Comparison of ENCODE assay signal across 8 cellular contexts in genomic region chr19:7488736-7489353, GRCh38. TPM values are rescaled to one million over a fixed set of nuclear protein-coding genes. Genes with fewer than 3 reads are reported as not detected.
A peak's percentile ranks its signal among the peaks of the same experiment; 100 is the strongest.
DNase-seq lines count a peak whose midpoint lies in the region; ATAC-seq and TF ChIP-seq lines count a peak whose summit lies in the region.

TSS of gene PEX11G (minus strand) at chr19:7489035. CDS start at chr19:7489010, 25 bp downstream.

- H3K79me2 ChIP-seq in OCI-LY1 (ENCODE audit: insufficient read depth, low read length) = no peaks in the 10 kb centered on the region

- no peak within 1 kb of the TSS for H3K27ac ChIP-seq in OCI-LY1 (ENCODE audit: low read depth, low read length, poor library complexity, severe bottlenecking)
- peak within 1 kb of the TSS; percentile 84 for H3K27ac ChIP-seq in muscle layer of colon (ENCODE audit: low read depth, low read length)

- peak within 1 kb of the TSS; percentile 68 for H3K4me2 ChIP-seq in OCI-LY1 (ENCODE audit: low read length)

- ATAC-seq in HG03558 (IDR thresholded peaks at IDR 0.05; ENCODE audit: extremely low read depth, unreplicated experiment) (peak; percentile 62), esophagus mucosa (peak; percentile 92), GM21717 (IDR thresholded peaks at IDR 0.05; ENCODE audit: unreplicated experiment) (no peak)
- peak; percentile 98 to 99 for ATAC-seq in activated T-cell treated with anti-CD3 and anti-CD28 coated beads, Interleukin-2, amount 50 U/mL, for 4 hours

- H3K4me3 ChIP-seq in OCI-LY1 (ENCODE audit: low read depth, low read length, poor library complexity, severe bottlenecking) (peak within 1 kb of the TSS; percentile 54), muscle layer of colon (ENCODE audit: low read depth in 1 of 2, low read length in 2 of 2) (peak within 1 kb of the TSS; percentile 73 to 78)

- no peaks in the 10 kb centered on the region for H3K27me3 Mint-ChIP-seq in activated T-cell treated with anti-CD3 and anti-CD28 coated beads, Interleukin-2, amount 50 U/mL, for 4 hours (ENCODE audit: low read depth)

- H3K27me3 ChIP-seq in OCI-LY1 (ENCODE audit: insufficient read depth, low read length) (no peaks in the 10 kb centered on the region; the same call in 1 of the 2 replicates), muscle layer of colon (ENCODE audit: control insufficient read depth in 1 of 2, insufficient read depth in 2 of 2, low read length in 2 of 2) (no peaks in the 10 kb centered on the region)

- no peak for TF ChIP-seq CTCF in OCI-LY1 (IDR thresholded peaks at IDR 0.05; ENCODE audit: low read length)

- H3K9ac ChIP-seq in OCI-LY1 (ENCODE audit: low read length) = peak within 1 kb of the TSS; percentile 49; the same call in 1 of the 2 replicates
- peak within 1 kb of the TSS; percentile 76 for H3K9ac ChIP-seq in muscle layer of colon (ENCODE audit: low read length)

- H3K9me3 ChIP-seq in OCI-LY1 (ENCODE audit: low read length) = no peaks in the 10 kb centered on the region
- no peaks in the 10 kb centered on the region for H3K9me3 ChIP-seq in muscle layer of colon (ENCODE audit: low read length)

- no peaks in the 10 kb centered on the region for H3K9me2 ChIP-seq in OCI-LY1 (ENCODE audit: low read depth, low read length)

- H4K20me1 ChIP-seq in OCI-LY1 (ENCODE audit: insufficient read depth, low read length) = no peaks in the 10 kb centered on the region

- H3K36me3 ChIP-seq in OCI-LY1 (ENCODE audit: insufficient read depth, low read length) = no peaks in the 10 kb centered on the region
- H3K36me3 ChIP-seq in muscle layer of colon (ENCODE audit: insufficient read depth, low read length) = no peaks in the 10 kb centered on the region

- H3K4me1 Mint-ChIP-seq in activated T-cell treated with anti-CD3 and anti-CD28 coated beads, Interleukin-2, amount 50 U/mL, for 4 hours (ENCODE audit: low read depth) = peaks cover 20% of the 10 kb centered on the region

- H3F3A ChIP-seq in OCI-LY1 (ENCODE audit: insufficient read depth, low read length) = no peaks in the 10 kb centered on the region

- H3K4me3 Mint-ChIP-seq in activated T-cell treated with anti-CD3 and anti-CD28 coated beads, Interleukin-2, amount 50 U/mL, for 4 hours = peak within 1 kb of the TSS; percentile 83

- peak; percentile 75 for TF ChIP-seq POLR2A in GM15510 (IDR thresholded peaks at IDR 0.05; ENCODE audit: borderline replicate concordance, extremely low read depth, insufficient read length)

- H3K36me3 Mint-ChIP-seq in activated T-cell treated with anti-CD3 and anti-CD28 coated beads, Interleukin-2, amount 50 U/mL, for 4 hours (ENCODE audit: insufficient read depth) = no peaks in the 10 kb centered on the region

- peak within 1 kb of the TSS; percentile 88 for H2AFZ ChIP-seq in OCI-LY1 (ENCODE audit: low read length)

- no peaks in the 10 kb centered on the region for H3K9me3 Mint-ChIP-seq in activated T-cell treated with anti-CD3 and anti-CD28 coated beads, Interleukin-2, amount 50 U/mL, for 4 hours

- peak; percentile 90 for DNase-seq in activated T-cell treated with anti-CD3 and anti-CD28 coated beads, Interleukin-2, amount 50 U/mL, for 4 hours
- DNase-seq in stimulated activated CD8-positive, alpha-beta memory T cell treated with anti-CD3 and anti-CD28 coated beads, Interleukin-4, amount 100 ng/mL, for 48 hours = peak; percentile 97

- H3K4me1 ChIP-seq in OCI-LY1 (ENCODE audit: insufficient read depth, low read length, severe bottlenecking) = peaks cover 11% of the 10 kb centered on the region
- H3K4me1 ChIP-seq in muscle layer of colon (ENCODE audit: insufficient read depth, low read length) = peaks cover 5% of the 10 kb centered on the region

RNA-seq across cellular contexts. Expression of gene PEX11G, which starts in this region (rescaled TPM):
- 1 to 10 TPM in 1 of 3 donors, under 1 TPM in 2; 0.76 to 1.1 (median 0.90) TPM for total RNA-seq in activated T-cell treated with anti-CD3 and anti-CD28 coated beads, Interleukin-2, amount 50 U/mL, for 4 hours
- 4.8 TPM for total RNA-seq in esophagus mucosa
